ENCODE assay signal across 8 cellular contexts in genomic region chr2:187500585-187501359, GRCh38. TPM values are rescaled to one million over a fixed set of nuclear protein-coding genes. Genes with fewer than 3 reads are reported as not detected.
A peak's percentile ranks its signal among the peaks of the same experiment; 100 is the strongest.
DNase-seq lines count a peak whose midpoint lies in the region; ATAC-seq, FAIRE-seq and TF ChIP-seq lines count a peak whose summit lies in the region.

No MANE protein-coding gene starts in this region.

- H3K4me3 ChIP-seq in A549 = no peak overlapping the region
- no peak overlapping the region for H3K4me3 ChIP-seq in hepatocyte

- TF ChIP-seq EP300 in A549 (IDR thresholded peaks at IDR 0.05) = peak; percentile 85 to 92; a peak in 4 of 5 replicates

- no peaks in the 10 kb centered on the region for H3K9me2 ChIP-seq in hepatocyte (replicated peaks; ENCODE audit: insufficient read depth)

- H2AFZ ChIP-seq in hepatocyte = no peak overlapping the region

- DNase-seq in A549 (ENCODE audit: low read depth in 1 of 2, low spot score in 1 of 2) (peak; percentile 25 to 94), HEK293T (ENCODE audit: extremely low spot score) (peak; percentile 16), SK-N-DZ (ENCODE audit: low spot score) (peak; percentile 27), hepatocyte (ENCODE audit: low spot score) (peak; percentile 49), SKM-1 (lab: John Stamatoyannopoulos, UW; ENCODE audit: unreplicated experiment) (no peak), DMS79 treated with DMSO at 0.1 percent for 48 hours (lab: John Stamatoyannopoulos, UW) (no peak)
- no peak for DNase-seq in stimulated activated CD4-positive, alpha-beta T cell treated with anti-CD3 and anti-CD28 coated beads, Interleukin-4, amount 100 ng/mL, for 4 hours

- no peak for FAIRE-seq in A549 (lab: Jason Lieb, UNC)

- H3K4me1 ChIP-seq in A549 (peaks cover 52% of the 10 kb centered on the region), hepatocyte (ENCODE audit: insufficient read depth) (peaks cover 18% of the 10 kb centered on the region)

- no peaks in the 10 kb centered on the region for H3K36me3 ChIP-seq in hepatocyte (replicated peaks; ENCODE audit: insufficient read depth, low read depth)

- peak; percentile 92 to 96 for ATAC-seq in A549
- no peak for ATAC-seq in esophagus mucosa

- peak overlapping the region; percentile 74 for H3K4me2 ChIP-seq in A549
- no peak overlapping the region for H3K4me2 ChIP-seq in hepatocyte

- no peak for TF ChIP-seq POLR2A in A549 (IDR thresholded peaks at IDR 0.05; ENCODE audit: low read length)

- no peaks in the 10 kb centered on the region for H3K27me3 ChIP-seq in hepatocyte

- TF ChIP-seq CTCF in A549 (IDR thresholded peaks at IDR 0.05) (peak; percentile 70), hepatocyte (IDR thresholded peaks at IDR 0.05; ENCODE audit: poor library complexity) (peak; percentile 40)

- 4% methylated on average over 7 of the region's 7 CpGs for WGBS in A549 (ENCODE audit: missing lambda C conversion rate)
- 44% methylated on average over 7 of the region's 7 CpGs for WGBS in hepatocyte (ENCODE audit: low lambda C conversion rate, missing lambda C conversion rate)

- CTCF ChIA-PET in A549 (lab: Yijun Ruan, JAX) (interaction anchor here (0.6 to 6.4 kb wide), 55 partner anchors 9 to 1921 kb away, joined by 3 to 324 read pairs (median 4); partner anchors contain the start of genes CALCRL and TFPI), HEK293T (lab: Yijun Ruan, JAX) (interaction anchor here (0.5 to 1.9 kb wide), 24 partner anchors 27 to 650 kb away, joined by 3 to 88 read pairs (median 4); partner anchors contain the start of gene CALCRL)

- POLR2A ChIA-PET in A549 (lab: Yijun Ruan, JAX) = interaction anchor here (0.6 to 1.3 kb wide), 4 partner anchors 30 to 79 kb away, joined by 3 to 7 read pairs (median 4); no protein-coding TSS in a partner anchor
- POLR2A ChIA-PET in HEK293T (lab: Yijun Ruan, JAX) = interaction anchor here (0.6 kb wide), 1 partner anchor 50 kb away, joined by 3 read pairs; no protein-coding TSS in a partner anchor

- peak overlapping the region; percentile 75 to 87 for H3K27ac ChIP-seq in A549
- no peak overlapping the region for H3K27ac ChIP-seq in hepatocyte

- H4K20me1 ChIP-seq in hepatocyte (ENCODE audit: insufficient read depth, poor library complexity, severe bottlenecking) = no peaks in the 10 kb centered on the region

- no peaks in the 10 kb centered on the region for H3K79me2 ChIP-seq in hepatocyte

- H3K9me3 ChIP-seq in A549 (no peaks in the 10 kb centered on the region), hepatocyte (ENCODE audit: low read depth) (no peaks in the 10 kb centered on the region)

- peak; percentile 86 to 91 for TF ChIP-seq RAD21 in A549 (conservative IDR thresholded peaks at IDR 0.05 in 1 of 2, IDR thresholded peaks at IDR 0.05 in 1 of 2)

TF ChIP-seq in A549, 52 proteins besides CTCF, POLR2A, EP300 and RAD21 (continues in another document):
- TF ChIP-seq HOXB13 (CRISPR knock-in tag; IDR thresholded peaks at IDR 0.05; ENCODE audit: low read depth) (peak; percentile 5; the same call in 1 of the 2 replicates), FOSL2 (IDR thresholded peaks at IDR 0.05) (peak; percentile 91), FOSL2 (CRISPR knock-in tag; IDR thresholded peaks at IDR 0.05) (peak; percentile 96), POLR2AphosphoS2 (conservative IDR thresholded peaks at IDR 0.05; ENCODE audit: low read length) (no peak), CEBPB (IDR thresholded peaks at IDR 0.05) (peak; percentile 61 to 79; a peak in 3 of 4 replicates), CBX8 (IDR thresholded peaks at IDR 0.05) (no peak), NPAS2 (CRISPR knock-in tag; IDR thresholded peaks at IDR 0.05; ENCODE audit: borderline replicate concordance) (no peak), FOSB (CRISPR knock-in tag; IDR thresholded peaks at IDR 0.05) (no peak), RCOR1 (IDR thresholded peaks at IDR 0.05; ENCODE audit: low read depth, low read length) (no peak), BCL3 (IDR thresholded peaks at IDR 0.05) (peak; percentile 95), GATA3 (IDR thresholded peaks at IDR 0.05; ENCODE audit: borderline replicate concordance) (peak; percentile 98), JUN (IDR thresholded peaks at IDR 0.05) (peak; percentile 90 to 96)
- TF ChIP-seq, protein P1, sequence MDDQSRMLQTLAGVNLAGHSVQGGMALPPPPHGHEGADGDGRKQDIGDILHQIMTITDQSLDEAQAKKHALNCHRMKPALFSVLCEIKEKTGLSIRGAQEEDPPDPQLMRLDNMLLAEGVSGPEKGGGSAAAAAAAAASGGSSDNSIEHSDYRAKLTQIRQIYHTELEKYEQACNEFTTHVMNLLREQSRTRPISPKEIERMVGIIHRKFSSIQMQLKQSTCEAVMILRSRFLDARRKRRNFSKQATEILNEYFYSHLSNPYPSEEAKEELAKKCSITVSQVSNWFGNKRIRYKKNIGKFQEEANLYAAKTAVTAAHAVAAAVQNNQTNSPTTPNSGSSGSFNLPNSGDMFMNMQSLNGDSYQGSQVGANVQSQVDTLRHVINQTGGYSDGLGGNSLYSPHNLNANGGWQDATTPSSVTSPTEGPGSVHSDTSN (IDR thresholded peaks at IDR 0.05) = 0 out of 2 replicates have a peak, but pooled peaks have one; percentile 23

TF ChIP-seq in HEK293T, 16 proteins besides CTCF, POLR2A, EP300 and RAD21:
- TF ChIP-seq L3MBTL2 (conservative IDR thresholded peaks at IDR 0.05) = no peak
- TF ChIP-seq PKNOX1 (IDR thresholded peaks at IDR 0.05) = peak; percentile 37; the same call in 1 of the 2 replicates

RNA-seq across cellular contexts. Expression of gene CALCRL, which starts 52.7 kb away (rescaled TPM):
- polyA plus RNA-seq in A549 (2011; rRNA removed) (0.90 and 1.5 TPM in 2 replicates), A549 (2017; fragmentation: RNase III; extraction: RNeasy Plus Mini Kit Qiagen cat#74134 plus additional on column Dnase treatment) (0.01 to 0.08 TPM (median 0.05 TPM) in 3 replicates), hepatocyte (2.6 and 3.2 TPM in 2 replicates)
- 0.08 and 0.09 TPM in 2 replicates for polyA plus RNA-seq in A549 (2012; cell fraction: cytosol; rRNA removed)
- 0.06 and 0.20 TPM in 2 replicates for polyA plus RNA-seq in A549 (2012; cell fraction: nucleus; rRNA removed)
- 0.49 and 1.4 TPM in 2 replicates for polyA minus RNA-seq in A549 (2011; rRNA and poly(A)+ RNA removed)
- polyA plus RNA-seq in SK-N-DZ (2014; cell fraction: cytosol; rRNA removed) = 0.06 TPM in 1 of 2 replicates, not detected in the other
- polyA plus RNA-seq in SK-N-DZ (2014; cell fraction: nucleus; rRNA removed) = 0.04 TPM in 1 of 2 replicates, not detected in the other
- total RNA-seq in hepatocyte (10.6 and 10.8 TPM in 2 replicates), esophagus mucosa (22.8 TPM)

RNA-seq across cellular contexts. Expression of gene TFPI, which starts 53.5 kb away (rescaled TPM):
- polyA plus RNA-seq in A549 (2011; rRNA removed) (104 and 107 TPM in 2 replicates), A549 (2017; fragmentation: RNase III; extraction: RNeasy Plus Mini Kit Qiagen cat#74134 plus additional on column Dnase treatment) (12.3 to 18.7 TPM (median 14.3 TPM) in 3 replicates), hepatocyte (79.7 and 79.9 TPM in 2 replicates)
- polyA plus RNA-seq in A549 (2012; cell fraction: cytosol; rRNA removed) = 5.3 and 5.4 TPM in 2 replicates
- 4.4 and 8.1 TPM in 2 replicates for polyA plus RNA-seq in A549 (2012; cell fraction: nucleus; rRNA removed)
- 49.1 and 67.2 TPM in 2 replicates for polyA minus RNA-seq in A549 (2011; rRNA and poly(A)+ RNA removed)
- 0.21 TPM in 1 of 2 replicates, not detected in the other for polyA plus RNA-seq in SK-N-DZ (2014; cell fraction: cytosol; rRNA removed)
- not detected in 2 replicates for polyA plus RNA-seq in SK-N-DZ (2014; cell fraction: nucleus; rRNA removed)
- total RNA-seq in hepatocyte (104 and 122 TPM in 2 replicates), esophagus mucosa (9.1 TPM)

Comparison
In these comparisons a context has a peak if more than half of its experiments do, and no peak if none do; other contexts are left out.
1. DNase-seq: peak in A549 (2 of 2), HEK293T (single experiment), SK-N-DZ (single experiment) and hepatocyte (single experiment); none in SKM-1 (single experiment), stimulated activated CD4-positive, alpha-beta T cell treated with anti-CD3 and anti-CD28 coated beads, Interleukin-4, amount 100 ng/mL, for 4 hours (0 of 2) and DMS79 treated with DMSO at 0.1 percent for 48 hours (single experiment).
2. RNA of gene TFPI, which starts 53.5 kb away (total RNA-seq): 104 to 122 TPM in hepatocyte; 9.1 TPM in esophagus mucosa (single experiment); every median in the first group is over 10 times any median in the second.